24 cellular contexts compared by ENCODE assay signal in the genomic region with DNA sequence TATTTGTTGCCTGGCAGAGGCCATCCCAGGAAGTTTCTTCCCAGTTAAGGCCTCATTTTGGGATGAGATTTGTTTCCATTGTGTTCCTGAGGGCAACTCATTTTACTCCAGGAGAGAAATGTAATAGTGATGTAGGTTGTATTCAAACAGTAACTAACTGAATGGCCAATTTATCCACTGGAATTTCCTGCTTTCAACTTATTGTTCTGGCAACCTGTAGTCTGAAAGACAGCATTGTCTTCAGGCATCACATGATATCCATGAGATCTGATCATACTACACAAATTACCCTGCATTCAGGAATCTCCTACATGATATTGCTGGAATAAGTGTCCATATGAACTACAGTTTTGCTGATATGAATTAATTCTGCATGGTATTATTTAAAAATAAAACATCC.
DNase-seq lines count a peak whose midpoint lies in the region; ATAC-seq and TF ChIP-seq lines count a peak whose summit lies in the region.
"Had no signal": no experiment of that assay in that cellular context is flagged by ENCODE, and none has a peak within 500 bp of the region (broad histone marks: within the 10 kb centered on the region; RNA-seq: fewer than 3 reads in every experiment).

No MANE protein-coding gene starts in this region.

- peak overlapping the region; percentile 5 for H3K4me2 ChIP-seq in mammary epithelial cell (ENCODE audit: insufficient read depth, low read depth, low read length)
- H3K4me2 ChIP-seq: PC-9 had no signal

- H3K27me3 ChIP-seq in mammary epithelial cell (ENCODE audit: insufficient read depth, low read length) = no peaks in the 10 kb centered on the region
- no peaks in the 10 kb centered on the region for H3K27me3 ChIP-seq in breast epithelium
- H3K27me3 ChIP-seq in Caco-2 (replicated peaks; ENCODE audit: control insufficient read depth, insufficient read depth, low read length) = no peaks in the 10 kb centered on the region
- H3K27me3 ChIP-seq: BE2C, SJCRH30 had no signal

- no peaks in the 10 kb centered on the region for H4K20me1 ChIP-seq in mammary epithelial cell (ENCODE audit: insufficient read depth, low read length)

- in situ Hi-C loops in mammary epithelial cell (cut with MboI; ENCODE audit: low sequenced_read_pairs in 2 of 2) = no loop called here

- H3K4me1 ChIP-seq in mammary epithelial cell (ENCODE audit: insufficient read depth, low read length) = peaks cover 3% of the 10 kb centered on the region
- H3K4me1 ChIP-seq in breast epithelium = no peaks in the 10 kb centered on the region
- H3K4me1 ChIP-seq in Caco-2 = no peaks in the 10 kb centered on the region
- H3K4me1 ChIP-seq: BE2C, HAP-1, SJCRH30 had no signal

- ATAC-seq in WTC11 = no peak
- no peak for ATAC-seq in GM21526 (IDR thresholded peaks at IDR 0.05; ENCODE audit: low FRiP score, unreplicated experiment)
- ATAC-seq: Right ventricle myocardium inferior had no signal

- CTCF ChIA-PET in mammary epithelial cell (lab: Charles Lee; ENCODE audit: low non-redundant PET) = no interaction called here
- CTCF ChIA-PET in WTC11 (lab: Charles Lee) = interaction anchor here (0.6 to 1.0 kb wide), 2 partner anchors 21 to 79 kb away, joined by 3 read pairs; partner anchors contain the start of gene FGF7
- CTCF ChIA-PET in Caco-2 (lab: Charles Lee) = no interaction called here

- H3K27ac ChIP-seq in mammary epithelial cell (ENCODE audit: insufficient read depth, low read depth, low read length) = no peak overlapping the region
- H3K27ac ChIP-seq in breast epithelium = no peak overlapping the region
- H3K27ac ChIP-seq: GM23248, PC-9, SJCRH30 had no signal

- H3K27ac Mint-ChIP-seq in WTC11 = peak overlapping the region; percentile 39
- H3K27ac Mint-ChIP-seq in Caco-2 (ENCODE audit: unreplicated experiment) = no peak overlapping the region
- H3K27ac Mint-ChIP-seq: CD14-positive monocyte; CD8-positive, alpha-beta memory T cell had no signal

- no peak for TF ChIP-seq POLR2A in breast epithelium (IDR thresholded peaks at IDR 0.05)

- H3K36me3 ChIP-seq in mammary epithelial cell (ENCODE audit: insufficient read depth, low read length) (peaks cover 2% of the 10 kb centered on the region), breast epithelium (no peaks in the 10 kb centered on the region), Caco-2 (ENCODE audit: control insufficient read depth, insufficient read depth, low read length) (no peaks in the 10 kb centered on the region)
- H3K36me3 ChIP-seq: BE2C, HAP-1, SJCRH30 had no signal

- H2AFZ ChIP-seq in mammary epithelial cell (ENCODE audit: low read depth, low read length) = peak overlapping the region; percentile 17
- H2AFZ ChIP-seq: GM23248, PC-9 had no signal

- H3K9ac ChIP-seq in mammary epithelial cell (ENCODE audit: insufficient read depth, low read length) = peak overlapping the region; percentile 14
- H3K9ac ChIP-seq: GM23248 had no signal

- DNase-seq in mammary epithelial cell (peak; percentile 46), breast epithelium (ENCODE audit: low spot score in 2 of 2) (no peak), WTC11 (ENCODE audit: low spot score) (no peak), foreskin melanocyte (peak; percentile 68), renal cortical epithelial cell (ENCODE audit: low read depth) (peak; percentile 6), hippocampal formation (lab: John Stamatoyannopoulos, UW) (no peak), Caco-2 (no peak)
- DNase-seq: 8988T; ACHN; BE2C; CD8-positive, alpha-beta memory T cell; GM23248; NCI-H1048; NCI-H1417; NCI-H1694; NCI-H2029 treated with DMSO at 0.1 percent for 48 hours; NCI-H524; NCI-H774; PC-9; SJCRH30 had no signal

- no peak for TF ChIP-seq CTCF in mammary epithelial cell (conservative IDR thresholded peaks at IDR 0.05 in 1 of 2, IDR thresholded peaks at IDR 0.05 in 1 of 2; ENCODE audit: extremely low read depth in 1 of 2, insufficient read depth in 1 of 2, low read depth in 1 of 2, low read length in 2 of 2)
- no peak for TF ChIP-seq CTCF in breast epithelium (IDR thresholded peaks at IDR 0.05)
- no peak for TF ChIP-seq CTCF in WTC11 (IDR thresholded peaks at IDR 0.05)
- no peak for TF ChIP-seq CTCF in Caco-2 (IDR thresholded peaks at IDR 0.05; ENCODE audit: insufficient read depth in 1 of 2, low read depth in 1 of 2, low read length in 1 of 2, severe bottlenecking in 1 of 2, unreplicated experiment in 1 of 2)

- H3K79me2 ChIP-seq in mammary epithelial cell (ENCODE audit: insufficient read depth, low read length) = no peaks in the 10 kb centered on the region

- peaks cover 21% of the 10 kb centered on the region for H3K9me3 Mint-ChIP-seq in WTC11
- H3K9me3 Mint-ChIP-seq in Caco-2 (ENCODE audit: unreplicated experiment) = no peaks in the 10 kb centered on the region

- no peaks in the 10 kb centered on the region for H3K9me3 ChIP-seq in mammary epithelial cell (replicated peaks; ENCODE audit: insufficient read depth, low read length)
- peaks cover 10 to 22% of the 10 kb centered on the region in 2 donors for H3K9me3 ChIP-seq in breast epithelium
- no peaks in the 10 kb centered on the region for H3K9me3 ChIP-seq in Caco-2
- H3K9me3 ChIP-seq: BE2C, HAP-1 had no signal

- H3K4me1 Mint-ChIP-seq in WTC11 = peaks cover 30% of the 10 kb centered on the region
- H3K4me1 Mint-ChIP-seq in Caco-2 (ENCODE audit: low read depth, unreplicated experiment) = no peaks in the 10 kb centered on the region

- no peak overlapping the region for H3K4me3 ChIP-seq in mammary epithelial cell (replicated peaks in 1 of 3; ENCODE audit: insufficient read depth in 1 of 3, low read depth in 2 of 3, low read length in 3 of 3)
- H3K4me3 ChIP-seq in breast epithelium = no peak overlapping the region
- no peak overlapping the region for H3K4me3 ChIP-seq in Caco-2 (ENCODE audit: low read depth, low read length)
- H3K4me3 ChIP-seq: GM23248, HAP-1, PC-9, SJCRH30 had no signal

- POLR2A ChIA-PET in WTC11 (lab: Charles Lee) (no interaction called here), Caco-2 (lab: Charles Lee) (no interaction called here)

- H3K4me3 Mint-ChIP-seq in WTC11 (no peak overlapping the region), Caco-2 (ENCODE audit: unreplicated experiment) (no peak overlapping the region)
- H3K4me3 Mint-ChIP-seq: CD14-positive monocyte; CD8-positive, alpha-beta memory T cell had no signal

- intact Hi-C loops in mammary epithelial cell (cut with micrococcal nuclease) (no loop called here), breast epithelium (cut with DNase I; ENCODE audit: low total_unique reads) (no loop called here), Caco-2 (cut with micrococcal nuclease; ENCODE audit: unreplicated experiment) (no loop called here)

- no TSS peak for BruUV-seq in mammary epithelial cell (replicated peaks; lab: Mats Ljungman, UMichigan)
- BruUV-seq in Caco-2 (replicated peaks; lab: Mats Ljungman, UMichigan) = no TSS peak

- H3K27me3 Mint-ChIP-seq in WTC11 (ENCODE audit: low read depth) (no peaks in the 10 kb centered on the region), Caco-2 (ENCODE audit: insufficient read depth, unreplicated experiment) (no peaks in the 10 kb centered on the region)

- H3K36me3 Mint-ChIP-seq in WTC11 (peaks cover 24% of the 10 kb centered on the region), Caco-2 (ENCODE audit: insufficient read depth, unreplicated experiment) (no peaks in the 10 kb centered on the region)

- dilution Hi-C loops in mammary epithelial cell (cut with HindIII; ENCODE audit: low sequenced_read_pairs) = no loop called here

TF ChIP-seq in WTC11, 78 proteins besides CTCF, POLR2A, EP300 and RAD21 (continues in another document):
- no peak for TF ChIP-seq MLX (CRISPR knock-in tag; IDR thresholded peaks at IDR 0.05)
- no peak for TF ChIP-seq PRDM15 (CRISPR knock-in tag; IDR thresholded peaks at IDR 0.05)
- no peak for TF ChIP-seq EMX1 (CRISPR knock-in tag; IDR thresholded peaks at IDR 0.05)
- no peak for TF ChIP-seq ZNF671 (CRISPR knock-in tag; IDR thresholded peaks at IDR 0.05)
- TF ChIP-seq MYBL2 (CRISPR knock-in tag; IDR thresholded peaks at IDR 0.05) = no peak

Comparison
In these comparisons a context has a peak if more than half of its experiments do, and no peak if none do; other contexts are left out.
1. DNase-seq: peak in mammary epithelial cell (single experiment), foreskin melanocyte (single experiment) and renal cortical epithelial cell (single experiment); none in breast epithelium (0 of 2), WTC11 (single experiment), hippocampal formation (0 of 2) and Caco-2 (0 of 2).